In genomic region chrY:6909157-6909556, GRCh38 we compare ENCODE assay signal across 11 cellular contexts. TPM values are rescaled to one million over a fixed set of nuclear protein-coding genes. Genes with fewer than 3 reads are reported as not detected.
DNase-seq lines count a peak whose midpoint lies in the region; ATAC-seq and TF ChIP-seq lines count a peak whose summit lies in the region.
"Had no signal": no experiment of that assay in that cellular context is flagged by ENCODE, and none has a peak within 500 bp of the region (broad histone marks: within the 10 kb centered on the region; RNA-seq: fewer than 3 reads in every experiment).

No MANE protein-coding gene starts in this region.

- ATAC-seq in HG02588 (IDR thresholded peaks at IDR 0.05; ENCODE audit: unreplicated experiment), result no peak
- no peak for ATAC-seq in HG02623 (IDR thresholded peaks at IDR 0.05; ENCODE audit: unreplicated experiment)

- H3F3A ChIP-seq in DOHH2 (ENCODE audit: control insufficient read depth, insufficient read depth), result no peaks in the 10 kb centered on the region

- H3K36me3 ChIP-seq in DOHH2 (ENCODE audit: control insufficient read depth, low read length) (no peaks in the 10 kb centered on the region), trophoblast cell (ENCODE audit: control insufficient read depth in 1 of 2, insufficient read depth in 2 of 2, low read length in 2 of 2) (no peaks in the 10 kb centered on the region)

- H3K23ac ChIP-seq in trophoblast cell (ENCODE audit: low read length), result no peak overlapping the region

- H2BK12ac ChIP-seq in trophoblast cell (ENCODE audit: low read length), result no peak overlapping the region

- H3K18ac ChIP-seq in trophoblast cell (ENCODE audit: low read length), result no peak overlapping the region

- H3K9me3 ChIP-seq in DOHH2 (ENCODE audit: control insufficient read depth, insufficient read depth, low read length), result no peaks in the 10 kb centered on the region
- H3K9me3 ChIP-seq in trophoblast cell (ENCODE audit: insufficient read depth, low read depth, low read length), result no peaks in the 10 kb centered on the region

- no peak overlapping the region for H2BK5ac ChIP-seq in trophoblast cell (ENCODE audit: low read depth, low read length, poor library complexity)

- peaks cover 4% of the 10 kb centered on the region for H3K79me1 ChIP-seq in trophoblast cell (ENCODE audit: low read length)

- H3K27me3 ChIP-seq in DOHH2 (ENCODE audit: control insufficient read depth, low read length), result no peaks in the 10 kb centered on the region
- no peaks in the 10 kb centered on the region for H3K27me3 ChIP-seq in trophoblast cell (ENCODE audit: insufficient read depth, low read length)

- H3K79me2 ChIP-seq in DOHH2 (ENCODE audit: control insufficient read depth, low read length) (no peaks in the 10 kb centered on the region), trophoblast cell (ENCODE audit: control insufficient read depth, insufficient read depth, low read length, poor library complexity) (no peaks in the 10 kb centered on the region)

- WGBS in trophoblast cell (ENCODE audit: extremely low coverage, insufficient coverage, insufficient read length), result no CpG with 5 or more reads among the region's 13 CpGs

- H3K4me1 ChIP-seq in DOHH2 (ENCODE audit: control insufficient read depth, low read length) (no peaks in the 10 kb centered on the region), trophoblast cell (ENCODE audit: control insufficient read depth in 1 of 2, insufficient read depth in 2 of 2, low read length in 2 of 2) (peaks cover 2 to 4% of the 10 kb centered on the region in 2 experiments)

- no peak overlapping the region for H3K4ac ChIP-seq in trophoblast cell (ENCODE audit: low read depth, low read length)

- H2BK120ac ChIP-seq in trophoblast cell (ENCODE audit: insufficient read depth, low read length, poor library complexity), result no peak overlapping the region

- H3K4me2 ChIP-seq in DOHH2 (ENCODE audit: low read length), result peak overlapping the region; percentile 0; the same call in 1 of the 2 replicates
- peak overlapping the region; percentile 35 for H3K4me2 ChIP-seq in trophoblast cell (ENCODE audit: low read length)

- no peak for TF ChIP-seq CTCF in DOHH2 (IDR thresholded peaks at IDR 0.05; ENCODE audit: low read depth, low read length, poor library complexity, severe bottlenecking)

- peak; percentile 74 for DNase-seq in SKM-1 treated with dmso at 0.1 percent for 144 hours (lab: John Stamatoyannopoulos, UW; ENCODE audit: unreplicated experiment)
- DNase-seq in epithelial cell of prostate (ENCODE audit: low read depth, low spot score), result no peak
- no peak for DNase-seq in trophoblast cell
- no peak for DNase-seq in NCI-H2107 treated with DMSO at 0.1 percent for 48 hours (lab: John Stamatoyannopoulos, UW; ENCODE audit: unreplicated experiment)
- no peak for DNase-seq in activated CD4-positive, alpha-beta T cell treated with anti-CD3 and anti-CD28 coated beads, Interleukin-2, amount 50 U/mL, for 48 hours
- DNase-seq: activated CD4-positive, alpha-beta T cell treated with anti-CD3 and anti-CD28 coated beads for 1 hour; activated T-cell treated with anti-CD3 and anti-CD28 coated beads for 4 hours; NCI-H1092 had no signal

- H3K4me3 ChIP-seq in DOHH2 (ENCODE audit: low read length), result no peak overlapping the region
- no peak overlapping the region for H3K4me3 ChIP-seq in trophoblast cell (ENCODE audit: low read depth, low read length)

- H4K12ac ChIP-seq in trophoblast cell (ENCODE audit: low read depth, low read length), result no peak overlapping the region

- H4K91ac ChIP-seq in trophoblast cell (ENCODE audit: low read depth, low read length), result no peak overlapping the region

- H4K8ac ChIP-seq in trophoblast cell (ENCODE audit: low read depth, low read length), result no peak overlapping the region

- no peak overlapping the region for H3K14ac ChIP-seq in trophoblast cell (ENCODE audit: low read length)

- H3K9me2 ChIP-seq in DOHH2 (replicated peaks; ENCODE audit: control insufficient read depth, low read length), result no peaks in the 10 kb centered on the region

- H3K9ac ChIP-seq in trophoblast cell (ENCODE audit: low read length), result no peak overlapping the region

- H2AFZ ChIP-seq in trophoblast cell (ENCODE audit: insufficient read depth, low read length, poor library complexity), result no peak overlapping the region

- H3K27ac ChIP-seq in DOHH2 (ENCODE audit: low read depth, low read length) (no peak overlapping the region), epithelial cell of prostate (peak overlapping the region; percentile 77), trophoblast cell (ENCODE audit: low read depth, low read length) (no peak overlapping the region)

- no peak overlapping the region for H2AK5ac ChIP-seq in trophoblast cell (ENCODE audit: low read length)

- no peaks in the 10 kb centered on the region for H4K20me1 ChIP-seq in DOHH2 (ENCODE audit: control insufficient read depth, insufficient read depth, low read depth, low read length)

RNA-seq across cellular contexts. Expression of gene TBL1Y, which starts 1.3 kb away (rescaled TPM):
- polyA plus RNA-seq in trophoblast cell (2013), result 0.31 and 0.36 TPM in 2 replicates

RNA-seq across cellular contexts. Expression of gene AMELY, which starts 2.4 kb away (rescaled TPM):
- polyA plus RNA-seq in trophoblast cell (2013), result 0.08 TPM in 1 of 2 replicates, not detected in the other
